Comparison of ENCODE assay signal across 8 cellular contexts in the genomic region with DNA sequence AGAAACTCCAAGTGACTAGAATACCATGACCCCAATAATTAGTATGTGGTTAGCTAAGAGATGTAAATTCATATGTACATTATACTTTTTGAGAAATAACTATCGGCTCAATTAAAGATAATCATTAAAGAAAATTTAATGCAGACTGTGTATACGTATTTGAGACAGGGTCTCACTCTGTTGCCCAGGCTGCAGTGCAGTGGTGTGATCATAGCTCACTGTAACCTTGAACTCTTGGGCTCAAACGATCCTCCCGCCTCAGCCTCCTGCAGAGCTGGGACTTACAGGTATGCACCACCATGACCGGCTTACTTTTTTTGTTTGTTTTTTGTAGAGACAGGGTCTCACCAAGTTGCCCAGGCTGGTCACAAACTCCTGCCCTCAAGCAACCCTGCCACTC. TPM values are rescaled to one million over a fixed set of nuclear protein-coding genes. Genes with fewer than 3 reads are reported as not detected.
"Had no signal": no experiment of that assay in that cellular context is flagged by ENCODE, and none has a peak within 500 bp of the region (broad histone marks: within the 10 kb centered on the region; RNA-seq: fewer than 3 reads in every experiment).

No MANE protein-coding gene starts in this region.

- H3K4me1 Mint-ChIP-seq: IgD-negative memory B cell had no signal

- H3K4me3 Mint-ChIP-seq: H9, IgD-negative memory B cell had no signal

- H3K4me2 ChIP-seq: KMS-11 had no signal

- H3K27ac ChIP-seq: GM23248, KMS-11 had no signal

- H3K4me3 ChIP-seq: GM23248 had no signal

- DNase-seq: GM23248, HCEC 1CT, KBM-7 had no signal

- H3K27ac Mint-ChIP-seq: H9, IgD-negative memory B cell had no signal

- H2AFZ ChIP-seq: GM23248 had no signal

RNA-seq across cellular contexts. Expression of gene CSTA, which starts 8.7 kb away (rescaled TPM):
- total RNA-seq: H1, H9, HT-29 had no signal
- polyA plus RNA-seq: H1, IgD-negative memory B cell had no signal
